Comparison of ENCODE assay signal across 9 cellular contexts in genomic region chr17:38735161-38735997, GRCh38. TPM values are rescaled to one million over a fixed set of nuclear protein-coding genes. Genes with fewer than 3 reads are reported as not detected.
A peak's percentile ranks its signal among the peaks of the same experiment; 100 is the strongest.
DNase-seq lines count a peak whose midpoint lies in the region; ATAC-seq and TF ChIP-seq lines count a peak whose summit lies in the region.
"Had no signal": no experiment of that assay in that cellular context is flagged by ENCODE, and none has a peak within 500 bp of the region (broad histone marks: within the 10 kb centered on the region; RNA-seq: fewer than 3 reads in every experiment).

No MANE protein-coding gene starts in this region.

- peaks cover 2% of the 10 kb centered on the region for H3K36me3 Mint-ChIP-seq in activated naive CD8-positive, alpha-beta T cell treated with anti-CD3 and anti-CD28 coated beads, Interleukin-2, amount 10 ng/mL, durations not matched to agents 7 days and 5 days

- H3K4me1 Mint-ChIP-seq in activated naive CD8-positive, alpha-beta T cell treated with anti-CD3 and anti-CD28 coated beads, Interleukin-2, amount 10 ng/mL, durations not matched to agents 7 days and 5 days = peaks cover 25% of the 10 kb centered on the region

- DNase-seq in AG08396 (ENCODE audit: low spot score) (peak; percentile 85), GM19240 (ENCODE audit: insufficient read length, low spot score) (peak; percentile 67), SK-MEL-5 (ENCODE audit: low read depth, low spot score) (peak; percentile 58), left ventricle myocardium inferior (peak; percentile 68), NCI-H524 treated with DMSO at 0.1 percent for 48 hours (lab: John Stamatoyannopoulos, UW) (no peak)
- DNase-seq in activated naive CD8-positive, alpha-beta T cell treated with anti-CD3 and anti-CD28 coated beads, Interleukin-2, amount 10 ng/mL, durations not matched to agents 7 days and 5 days = peak; percentile 79
- peak in 2 of 3 donors; percentile 61 to 82 for DNase-seq in stimulated activated CD4-positive, alpha-beta T cell treated with anti-CD3 and anti-CD28 coated beads, Interleukin-12 subunit alpha, Interleukin-12 subunit beta, amount 100 ng/mL, for 48 hours (ENCODE audit: low read depth in 2 of 3, low spot score in 1 of 3)

- no peaks in the 10 kb centered on the region for H3K9me3 Mint-ChIP-seq in activated naive CD8-positive, alpha-beta T cell treated with anti-CD3 and anti-CD28 coated beads, Interleukin-2, amount 10 ng/mL, durations not matched to agents 7 days and 5 days

- no peak overlapping the region for H3K4me3 Mint-ChIP-seq in activated naive CD8-positive, alpha-beta T cell treated with anti-CD3 and anti-CD28 coated beads, Interleukin-2, amount 10 ng/mL, durations not matched to agents 7 days and 5 days

- TF ChIP-seq CTCF in left ventricle myocardium inferior (IDR thresholded peaks at IDR 0.05; ENCODE audit: borderline replicate concordance) = peak; percentile 89

- in situ Hi-C loops in SK-MEL-5 (cut with HindIII; ENCODE audit: low pct_unique_long_range_greater_than_20kb, low sequenced_read_pairs) = no loop called here

- intact Hi-C loops in left ventricle myocardium inferior (cut with micrococcal nuclease) = loop anchor here (5.0 kb wide), 1 partner anchor 58 kb away; no protein-coding TSS in a partner anchor

- no peak overlapping the region for H3K4me3 ChIP-seq in left ventricle myocardium inferior
- H3K4me3 ChIP-seq: skin epidermis had no signal

- no peaks in the 10 kb centered on the region for H3K27me3 ChIP-seq in left ventricle myocardium inferior (ENCODE audit: low read depth)

- H3K27ac Mint-ChIP-seq in activated naive CD8-positive, alpha-beta T cell treated with anti-CD3 and anti-CD28 coated beads, Interleukin-2, amount 10 ng/mL, durations not matched to agents 7 days and 5 days = no peak overlapping the region

- POLR2A ChIA-PET in activated naive CD8-positive, alpha-beta T cell treated with anti-CD3 and anti-CD28 coated beads, Interleukin-2, amount 10 ng/mL, durations not matched to agents 7 days and 5 days (lab: Charles Lee) = interaction anchor here (0.6 to 3.3 kb wide), 8 partner anchors 18 to 59 kb away, joined by 3 to 32 read pairs (median 4); partner anchors contain the start of genes EPOP and MLLT6

- no peaks in the 10 kb centered on the region for H3K27me3 Mint-ChIP-seq in activated naive CD8-positive, alpha-beta T cell treated with anti-CD3 and anti-CD28 coated beads, Interleukin-2, amount 10 ng/mL, durations not matched to agents 7 days and 5 days

- H3K9me3 ChIP-seq in left ventricle myocardium inferior (replicated peaks) = no peaks in the 10 kb centered on the region

- no peak for ATAC-seq in activated naive CD8-positive, alpha-beta T cell treated with anti-CD3 and anti-CD28 coated beads, Interleukin-2, amount 10 ng/mL, durations not matched to agents 7 days and 5 days (ENCODE audit: low read depth)
- ATAC-seq in GM21367 (IDR thresholded peaks at IDR 0.05; ENCODE audit: unreplicated experiment) = no peak

- H3K27ac ChIP-seq in left ventricle myocardium inferior (replicated peaks) = peak overlapping the region; percentile 97
- H3K27ac ChIP-seq: skin epidermis had no signal

- peaks cover 73% of the 10 kb centered on the region for H3K36me3 ChIP-seq in left ventricle myocardium inferior

- peaks cover 63% of the 10 kb centered on the region for H3K4me1 ChIP-seq in left ventricle myocardium inferior

RNA-seq across cellular contexts. Expression of gene CISD3, which starts 5.2 kb away (rescaled TPM):
- 6.0 and 7.1 TPM in 2 replicates for total RNA-seq in SK-MEL-5 (2014; rRNA removed; shearing (Covaris generic))
- polyA plus RNA-seq in SK-MEL-5 (2015; cell fraction: cytosol; rRNA removed) = 24.0 and 34.6 TPM in 2 replicates
- polyA plus RNA-seq in SK-MEL-5 (2015; cell fraction: nucleus; rRNA removed) = 4.6 and 6.3 TPM in 2 replicates
- total RNA-seq in activated naive CD8-positive, alpha-beta T cell treated with anti-CD3 and anti-CD28 coated beads, Interleukin-2, amount 10 ng/mL, durations not matched to agents 7 days and 5 days = 10 to 100 TPM; 30.4 to 37.3 TPM
- 75.9 TPM for total RNA-seq in left ventricle myocardium inferior

RNA-seq across cellular contexts. Expression of gene PCGF2, which starts 12.8 kb away (rescaled TPM):
- 3.5 and 4.3 TPM in 2 replicates for total RNA-seq in SK-MEL-5 (2014; rRNA removed; shearing (Covaris generic))
- polyA plus RNA-seq in SK-MEL-5 (2015; cell fraction: cytosol; rRNA removed) = 38.5 and 43.0 TPM in 2 replicates
- polyA plus RNA-seq in SK-MEL-5 (2015; cell fraction: nucleus; rRNA removed) = 37.7 and 48.0 TPM in 2 replicates
- 1 to 10 TPM; 1.8 to 2.0 TPM for total RNA-seq in activated naive CD8-positive, alpha-beta T cell treated with anti-CD3 and anti-CD28 coated beads, Interleukin-2, amount 10 ng/mL, durations not matched to agents 7 days and 5 days
- 20.7 TPM for total RNA-seq in left ventricle myocardium inferior

RNA-seq across cellular contexts. Expression of gene PSMB3, which starts 17.2 kb away (rescaled TPM):
- 300 and 342 TPM in 2 replicates for total RNA-seq in SK-MEL-5 (2014; rRNA removed; shearing (Covaris generic))
- 235 and 321 TPM in 2 replicates for polyA plus RNA-seq in SK-MEL-5 (2015; cell fraction: cytosol; rRNA removed)
- 50.7 and 62.3 TPM in 2 replicates for polyA plus RNA-seq in SK-MEL-5 (2015; cell fraction: nucleus; rRNA removed)
- 100 to 1,000 TPM; 182 to 189 TPM for total RNA-seq in activated naive CD8-positive, alpha-beta T cell treated with anti-CD3 and anti-CD28 coated beads, Interleukin-2, amount 10 ng/mL, durations not matched to agents 7 days and 5 days
- total RNA-seq in left ventricle myocardium inferior = 149 TPM

RNA-seq across cellular contexts. Expression of gene MLLT6, which starts 30.3 kb away (rescaled TPM):
- total RNA-seq in SK-MEL-5 (2014; rRNA removed; shearing (Covaris generic)) = 18.7 and 19.1 TPM in 2 replicates
- polyA plus RNA-seq in SK-MEL-5 (2015; cell fraction: cytosol; rRNA removed) = 29.6 and 43.8 TPM in 2 replicates
- polyA plus RNA-seq in SK-MEL-5 (2015; cell fraction: nucleus; rRNA removed) = 117 TPM in 2 replicates
- total RNA-seq in activated naive CD8-positive, alpha-beta T cell treated with anti-CD3 and anti-CD28 coated beads, Interleukin-2, amount 10 ng/mL, durations not matched to agents 7 days and 5 days = 100 to 1,000 TPM; 333 to 343 TPM
- total RNA-seq in left ventricle myocardium inferior = 74.1 TPM
